Comparison of ENCODE assay signal across 18 cellular contexts in the genomic region with DNA sequence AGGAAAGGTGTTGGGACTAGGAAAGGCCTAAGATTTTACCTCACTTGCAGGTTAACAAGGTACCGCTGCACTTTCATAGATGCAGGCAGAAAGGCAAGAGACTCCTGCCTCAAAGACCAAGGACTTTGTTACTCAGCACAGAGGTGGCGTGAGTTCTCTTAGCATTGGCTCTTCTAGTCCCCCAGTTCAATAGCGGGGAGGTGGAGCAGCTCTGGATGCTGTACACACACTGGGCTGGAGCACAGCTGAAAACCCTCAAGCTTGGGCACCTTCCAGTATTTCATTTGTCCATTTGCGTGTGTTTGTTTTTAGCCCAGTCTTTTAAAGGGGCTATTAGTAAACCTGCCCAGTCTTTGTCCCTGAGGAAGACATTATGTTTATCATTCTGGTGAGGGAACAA.
A peak's percentile ranks its signal among the peaks of the same experiment; 100 is the strongest.
DNase-seq lines count a peak whose midpoint lies in the region; FAIRE-seq and TF ChIP-seq lines count a peak whose summit lies in the region.
"Had no signal": no experiment of that assay in that cellular context is flagged by ENCODE, and none has a peak within 500 bp of the region (broad histone marks: within the 10 kb centered on the region; RNA-seq: fewer than 3 reads in every experiment).

No MANE protein-coding gene starts in this region.

- no peak overlapping the region for H2AK5ac ChIP-seq in mesenchymal stem cell (ENCODE audit: low read length, severe bottlenecking)

- no peak overlapping the region for H4K91ac ChIP-seq in mesenchymal stem cell (ENCODE audit: low read length)

- H3K27me3 ChIP-seq in astrocyte (ENCODE audit: insufficient read depth, low read length): no peaks in the 10 kb centered on the region
- no peaks in the 10 kb centered on the region for H3K27me3 ChIP-seq in mesenchymal stem cell (ENCODE audit: control insufficient read depth in 1 of 2, insufficient read depth in 1 of 2, low read length in 2 of 2)
- H3K27me3 ChIP-seq: BLaER1, SJCRH30 had no signal

- no peaks in the 10 kb centered on the region for H3K4me1 ChIP-seq in astrocyte (ENCODE audit: insufficient read depth, low read length)
- no peaks in the 10 kb centered on the region for H3K4me1 ChIP-seq in mesenchymal stem cell (ENCODE audit: control insufficient read depth, insufficient read depth, low read depth, low read length)
- H3K4me1 ChIP-seq: BLaER1, SJCRH30 had no signal

- DNase-seq in NCI-H1092 (lab: John Stamatoyannopoulos, UW) (peak; percentile 8), NCI-H2029 treated with DMSO at 0.1 percent for 48 hours (lab: John Stamatoyannopoulos, UW) (peak; percentile 93), astrocyte (ENCODE audit: low read depth) (peak; percentile 6), mesenchymal stem cell (no peak), NK-92 (lab: John Stamatoyannopoulos, UW; ENCODE audit: unreplicated experiment) (no peak), GDM1 (lab: John Stamatoyannopoulos, UW) (no peak), urothelium cell line (ENCODE audit: low spot score) (no peak)
- no peak for DNase-seq in activated naive CD4-positive, alpha-beta T cell treated with anti-CD3 and anti-CD28 coated beads, Interleukin-2, amount 50 U/mL, for 16 hours
- DNase-seq: DMS53, KBM-7, NCI-H1048, NCI-H187, NCI-H2227 treated with DMSO at 0.1 percent for 48 hours, NCI-H82, SJCRH30 had no signal

- no peak overlapping the region for H2BK120ac ChIP-seq in mesenchymal stem cell (ENCODE audit: low read depth, low read length)

- H3K23ac ChIP-seq in mesenchymal stem cell (ENCODE audit: low read length in 2 of 2): no peak overlapping the region

- FAIRE-seq in astrocyte (lab: Jason Lieb, UNC): no peak
- no peak for FAIRE-seq in urothelium cell line (lab: Jason Lieb, UNC)
- FAIRE-seq: GM12891 had no signal

- no peak overlapping the region for H3K27ac ChIP-seq in astrocyte (ENCODE audit: low read depth, low read length)
- H3K27ac ChIP-seq in mesenchymal stem cell (ENCODE audit: low read length, poor library complexity, severe bottlenecking): no peak overlapping the region
- H3K27ac ChIP-seq: BLaER1, HL-60, SJCRH30 had no signal

- no peak overlapping the region for H3K4me3 Mint-ChIP-seq in astrocyte (ENCODE audit: unreplicated experiment)

- no peaks in the 10 kb centered on the region for H3K36me3 Mint-ChIP-seq in astrocyte (ENCODE audit: low read depth, unreplicated experiment)

- H3K14ac ChIP-seq in mesenchymal stem cell (ENCODE audit: low read length in 2 of 2): no peak overlapping the region

- no peaks in the 10 kb centered on the region for H3K4me1 Mint-ChIP-seq in astrocyte (ENCODE audit: low read depth, unreplicated experiment)

- H2BK15ac ChIP-seq in mesenchymal stem cell (ENCODE audit: low read depth, poor library complexity, severe bottlenecking): peak overlapping the region; percentile 82

- no peak overlapping the region for H4K8ac ChIP-seq in mesenchymal stem cell (ENCODE audit: low read length)

- no peaks in the 10 kb centered on the region for H3K79me2 ChIP-seq in astrocyte (ENCODE audit: insufficient read depth, low read length)

- 90% methylated on average over 4 of the region's 4 CpGs for WGBS in mesenchymal stem cell

- H2AFZ ChIP-seq in astrocyte (ENCODE audit: low read depth, low read length): no peak overlapping the region
- no peak overlapping the region for H2AFZ ChIP-seq in mesenchymal stem cell (ENCODE audit: low read depth, low read length)

- TF ChIP-seq CTCF in astrocyte (IDR thresholded peaks at IDR 0.05; ENCODE audit: insufficient read depth, low read depth, low read length): no peak

- no peak overlapping the region for H2BK12ac ChIP-seq in mesenchymal stem cell (ENCODE audit: low read length in 2 of 2)

- no peak overlapping the region for H3K4me2 ChIP-seq in astrocyte (ENCODE audit: low read length)
- no peak overlapping the region for H3K4me2 ChIP-seq in mesenchymal stem cell (ENCODE audit: low read length, poor library complexity, severe bottlenecking)
- H3K4me2 ChIP-seq: BLaER1 had no signal

- H3K27ac Mint-ChIP-seq in astrocyte (ENCODE audit: unreplicated experiment): no peak overlapping the region

- no peak overlapping the region for H3K18ac ChIP-seq in mesenchymal stem cell (ENCODE audit: low read depth in 1 of 2, low read length in 2 of 2)

- H3K4ac ChIP-seq in mesenchymal stem cell (ENCODE audit: low read depth in 1 of 2, low read length in 2 of 2): no peak overlapping the region

- H3K36me3 ChIP-seq in astrocyte (ENCODE audit: insufficient read depth, low read length) (no peaks in the 10 kb centered on the region), mesenchymal stem cell (ENCODE audit: control insufficient read depth in 1 of 2, insufficient read depth in 2 of 2, low read depth in 1 of 2, low read length in 2 of 2) (no peaks in the 10 kb centered on the region)
- H3K36me3 ChIP-seq: BLaER1, SJCRH30 had no signal

- H3K9ac ChIP-seq in astrocyte (ENCODE audit: low read length) (no peak overlapping the region), mesenchymal stem cell (ENCODE audit: low read length) (no peak overlapping the region)
- H3K9ac ChIP-seq: BLaER1 had no signal

- no peak overlapping the region for H2BK5ac ChIP-seq in mesenchymal stem cell (ENCODE audit: low read depth, low read length, poor library complexity, severe bottlenecking)

- H3K4me3 ChIP-seq in astrocyte (ENCODE audit: insufficient read depth, low read depth, low read length): no peak overlapping the region
- no peak overlapping the region for H3K4me3 ChIP-seq in mesenchymal stem cell (ENCODE audit: insufficient read depth in 1 of 2, low read depth in 1 of 2, low read length in 2 of 2)
- H3K4me3 ChIP-seq: BLaER1, SJCRH30 had no signal

- H3K9me3 Mint-ChIP-seq in astrocyte (ENCODE audit: unreplicated experiment): no peaks in the 10 kb centered on the region

- no peaks in the 10 kb centered on the region for H4K20me1 ChIP-seq in astrocyte (ENCODE audit: insufficient read depth, low read length)
- H4K20me1 ChIP-seq: BLaER1 had no signal

- H3K9me3 ChIP-seq in astrocyte (ENCODE audit: insufficient read depth, low read depth, low read length): no peaks in the 10 kb centered on the region
- no peaks in the 10 kb centered on the region for H3K9me3 ChIP-seq in mesenchymal stem cell (ENCODE audit: control insufficient read depth, low read length)
- H3K9me3 ChIP-seq: BLaER1, SJCRH30 had no signal

- no peaks in the 10 kb centered on the region for H3K79me1 ChIP-seq in mesenchymal stem cell (replicated peaks; ENCODE audit: low read length, poor library complexity, severe bottlenecking)

- H3K27me3 Mint-ChIP-seq in astrocyte (ENCODE audit: low read depth, unreplicated experiment): no peaks in the 10 kb centered on the region

Comparison
In these comparisons a context has a peak if more than half of its experiments do, and no peak if none do; other contexts are left out.
1. DNase-seq: peak in NCI-H1092 (single experiment), NCI-H2029 treated with DMSO at 0.1 percent for 48 hours (single experiment) and astrocyte (single experiment); none in mesenchymal stem cell (single experiment), NK-92 (single experiment), GDM1 (single experiment), activated naive CD4-positive, alpha-beta T cell treated with anti-CD3 and anti-CD28 coated beads, Interleukin-2, amount 50 U/mL, for 16 hours (single experiment) and urothelium cell line (single experiment).